15 cellular contexts compared by ENCODE assay signal in the genomic region with DNA sequence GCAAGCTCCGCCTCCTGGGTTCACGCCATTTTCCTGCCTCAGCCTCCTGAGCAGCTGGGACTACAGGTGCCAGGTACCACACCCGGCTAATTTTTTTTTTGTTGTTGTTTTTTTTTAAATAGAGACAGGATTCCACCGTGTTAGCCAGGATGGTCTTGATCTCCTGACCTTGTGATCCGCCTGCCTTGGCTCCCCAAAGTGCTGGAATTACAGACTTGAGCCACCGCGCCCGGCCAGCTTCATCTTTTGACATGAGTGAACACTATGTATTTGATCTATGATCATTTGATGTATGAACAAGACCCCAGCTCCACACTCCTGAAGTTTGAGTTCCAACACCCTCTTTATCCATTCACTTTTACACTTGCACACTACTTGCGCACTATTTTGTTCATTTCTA.
"Had no signal": no experiment of that assay in that cellular context is flagged by ENCODE, and none has a peak within 500 bp of the region (broad histone marks: within the 10 kb centered on the region; RNA-seq: fewer than 3 reads in every experiment).

No MANE protein-coding gene starts in this region.

- H3K27ac ChIP-seq: adrenal gland, body of pancreas, coronary artery, epithelial cell of prostate, pancreas, sigmoid colon, SJCRH30 had no signal

- H3K9me3 ChIP-seq: adrenal gland, body of pancreas, pancreas, sigmoid colon, SJCRH30, upper lobe of left lung had no signal

- ATAC-seq: body of pancreas; pancreas; stimulated activated naive CD8-positive, alpha-beta T cell treated with anti-CD3 and anti-CD28 coated beads, Interleukin-15, amount 100 ng/mL, for 72 hours had no signal

- H3K27me3 ChIP-seq: adrenal gland, body of pancreas, pancreas, sigmoid colon, SJCRH30, upper lobe of left lung had no signal

- DNase-seq: activated CD4-positive, alpha-beta T cell treated with anti-CD3 and anti-CD28 coated beads, Interleukin-2, amount 50 U/mL, for 48 hours; activated naive CD4-positive, alpha-beta T cell treated with anti-CD3 and anti-CD28 coated beads, Interleukin-2, amount 50 U/mL, for 16 hours; body of pancreas; caudate nucleus; effector CD8-positive, alpha-beta T cell; foreskin melanocyte; pancreas; sigmoid colon; SJCRH30; stimulated activated CD4-positive, alpha-beta T cell treated with anti-CD3 and anti-CD28 coated beads, Interleukin-1b, Interleukin-23, amount 100 ng/mL, for 48 hours; stimulated activated naive CD8-positive, alpha-beta T cell treated with anti-CD3 and anti-CD28 coated beads, Interleukin-15, amount 100 ng/mL, for 72 hours; upper lobe of left lung had no signal

- H3K36me3 ChIP-seq: adrenal gland, pancreas, sigmoid colon, SJCRH30, upper lobe of left lung had no signal

- H3K4me3 ChIP-seq: adrenal gland, body of pancreas, coronary artery, pancreas, sigmoid colon, SJCRH30, upper lobe of left lung had no signal

- H3K4me1 ChIP-seq: sigmoid colon, SJCRH30 had no signal
